Comparison of ENCODE assay signal across 10 cellular contexts in the genomic region with DNA sequence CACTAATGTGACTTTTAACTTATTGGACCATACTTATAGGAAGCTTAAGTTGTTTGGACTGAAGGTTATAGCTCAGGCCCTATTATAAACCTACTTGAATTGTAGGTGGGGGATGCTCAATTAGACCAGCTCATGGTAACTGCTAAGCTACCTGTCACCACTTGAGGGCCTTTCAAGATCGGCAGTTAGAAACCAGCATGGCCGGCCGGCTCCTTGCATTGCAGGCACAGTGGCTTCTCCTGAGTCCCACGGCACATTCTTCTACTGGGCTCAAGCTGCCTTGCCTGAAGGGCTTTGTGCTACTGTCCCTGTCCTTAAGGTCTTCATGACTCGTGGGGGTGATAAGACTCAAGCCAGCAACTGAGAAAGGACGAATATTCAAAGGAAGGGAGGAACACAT.
DNase-seq lines count a peak whose midpoint lies in the region; ATAC-seq and TF ChIP-seq lines count a peak whose summit lies in the region.
"Had no signal": no experiment of that assay in that cellular context is flagged by ENCODE, and none has a peak within 500 bp of the region (broad histone marks: within the 10 kb centered on the region; RNA-seq: fewer than 3 reads in every experiment).

No MANE protein-coding gene starts in this region.

- H3K27ac Mint-ChIP-seq in stimulated activated effector memory CD8-positive, alpha-beta T cell treated with anti-CD3 and anti-CD28 coated beads, Interleukin-12 subunit alpha, Interleukin-12 subunit beta, amount 100 ng/mL, for 72 hours: peak overlapping the region; percentile 65
- no peak overlapping the region for H3K27ac Mint-ChIP-seq in stimulated activated naive CD8-positive, alpha-beta T cell treated with anti-CD3 and anti-CD28 coated beads, Interleukin-15, amount 100 ng/mL, for 72 hours

- no peaks in the 10 kb centered on the region for H3F3A ChIP-seq in SU-DHL-6 (ENCODE audit: insufficient read depth)

- H3K27me3 ChIP-seq in SU-DHL-6 (ENCODE audit: low read length) (no peaks in the 10 kb centered on the region), MG63 (no peaks in the 10 kb centered on the region)
- H3K27me3 ChIP-seq: BLaER1 treated with 17β-estradiol and CSF1 and Interleukin-3, amounts not matched to agents 10 nM and 100 nM had no signal

- peaks cover 26% of the 10 kb centered on the region for H3K36me3 Mint-ChIP-seq in stimulated activated effector memory CD8-positive, alpha-beta T cell treated with anti-CD3 and anti-CD28 coated beads, Interleukin-12 subunit alpha, Interleukin-12 subunit beta, amount 100 ng/mL, for 72 hours

- H3K9ac ChIP-seq in SU-DHL-6 (ENCODE audit: low read length): no peak overlapping the region
- H3K9ac ChIP-seq: BLaER1 treated with 17β-estradiol and CSF1 and Interleukin-3, amounts not matched to agents 10 nM and 100 nM had no signal

- ATAC-seq in left ventricle myocardium superior (peak; percentile 49), HG02973 (IDR thresholded peaks at IDR 0.05; ENCODE audit: unreplicated experiment) (no peak)
- ATAC-seq in stimulated activated effector memory CD8-positive, alpha-beta T cell treated with anti-CD3 and anti-CD28 coated beads, Interleukin-12 subunit alpha, Interleukin-12 subunit beta, amount 100 ng/mL, for 72 hours: no peak
- ATAC-seq in stimulated activated naive CD8-positive, alpha-beta T cell treated with anti-CD3 and anti-CD28 coated beads, Interleukin-15, amount 100 ng/mL, for 72 hours: no peak

- DNase-seq in activated CD8-positive, alpha-beta memory T cell treated with anti-CD3 and anti-CD28 coated beads for 24 hours: peak; percentile 38
- DNase-seq in activated CD8-positive, alpha-beta memory T cell treated with anti-CD3 and anti-CD28 coated beads, Interleukin-2, amount 50 U/mL, for 48 hours: no peak
- DNase-seq in left ventricle myocardium superior: peak; percentile 47
- no peak for DNase-seq in stimulated activated effector memory CD8-positive, alpha-beta T cell treated with anti-CD3 and anti-CD28 coated beads, Interleukin-12 subunit alpha, Interleukin-12 subunit beta, amount 100 ng/mL, for 72 hours (ENCODE audit: low spot score in 2 of 2)
- DNase-seq in stimulated activated naive CD8-positive, alpha-beta T cell treated with anti-CD3 and anti-CD28 coated beads, Interleukin-15, amount 100 ng/mL, for 72 hours: no peak
- no peak for DNase-seq in MG63
- DNase-seq: stimulated activated CD4-positive, alpha-beta T cell treated with anti-CD3 and anti-CD28 coated beads, Interleukin-4, amount 100 ng/mL, for 24 hours had no signal

- no peak overlapping the region for H2AFZ ChIP-seq in SU-DHL-6 (ENCODE audit: low read depth, low read length, severe bottlenecking)

- peaks cover 6% of the 10 kb centered on the region; the same call in 1 of the 2 replicates for H4K20me1 ChIP-seq in SU-DHL-6 (ENCODE audit: low read depth, low read length)

- peaks cover 52% of the 10 kb centered on the region for H3K4me1 Mint-ChIP-seq in stimulated activated effector memory CD8-positive, alpha-beta T cell treated with anti-CD3 and anti-CD28 coated beads, Interleukin-12 subunit alpha, Interleukin-12 subunit beta, amount 100 ng/mL, for 72 hours
- peaks cover 26% of the 10 kb centered on the region for H3K4me1 Mint-ChIP-seq in stimulated activated naive CD8-positive, alpha-beta T cell treated with anti-CD3 and anti-CD28 coated beads, Interleukin-15, amount 100 ng/mL, for 72 hours

- no peaks in the 10 kb centered on the region for H3K27me3 Mint-ChIP-seq in stimulated activated naive CD8-positive, alpha-beta T cell treated with anti-CD3 and anti-CD28 coated beads, Interleukin-15, amount 100 ng/mL, for 72 hours

- no peak overlapping the region for H3K27ac ChIP-seq in SU-DHL-6 (ENCODE audit: low read depth, low read length)
- H3K27ac ChIP-seq: BLaER1 treated with 17β-estradiol and CSF1 and Interleukin-3, amounts not matched to agents 10 nM and 100 nM had no signal

- H3K79me2 ChIP-seq in SU-DHL-6 (ENCODE audit: insufficient read depth, low read length): peaks cover 53% of the 10 kb centered on the region

- H3K36me3 ChIP-seq in SU-DHL-6 (ENCODE audit: low read length): peaks cover 27% of the 10 kb centered on the region
- H3K36me3 ChIP-seq in MG63: no peaks in the 10 kb centered on the region; the same call in 1 of the 2 replicates

- peaks cover 19% of the 10 kb centered on the region for H3K9me3 Mint-ChIP-seq in stimulated activated effector memory CD8-positive, alpha-beta T cell treated with anti-CD3 and anti-CD28 coated beads, Interleukin-12 subunit alpha, Interleukin-12 subunit beta, amount 100 ng/mL, for 72 hours
- peaks cover 25 to 29% of the 10 kb centered on the region in 2 donors for H3K9me3 Mint-ChIP-seq in stimulated activated naive CD8-positive, alpha-beta T cell treated with anti-CD3 and anti-CD28 coated beads, Interleukin-15, amount 100 ng/mL, for 72 hours

- H3K9me2 ChIP-seq in SU-DHL-6 (replicated peaks; ENCODE audit: insufficient read depth, low read length): no peaks in the 10 kb centered on the region

- H3K4me2 ChIP-seq in SU-DHL-6 (ENCODE audit: low read depth, low read length, poor library complexity, severe bottlenecking): no peak overlapping the region
- H3K4me2 ChIP-seq: BLaER1 treated with 17β-estradiol and CSF1 and Interleukin-3, amounts not matched to agents 10 nM and 100 nM had no signal

- H3K9me3 ChIP-seq in SU-DHL-6 (ENCODE audit: insufficient read depth, low read length) (peaks cover 15% of the 10 kb centered on the region; the same call in 1 of the 2 replicates), MG63 (peaks cover 31% of the 10 kb centered on the region)

- H3K4me3 ChIP-seq in SU-DHL-6 (ENCODE audit: insufficient read depth, low read length, poor library complexity, severe bottlenecking) (no peak overlapping the region), MG63 (no peak overlapping the region)

- peak; percentile 13 for TF ChIP-seq CTCF in SU-DHL-6 (IDR thresholded peaks at IDR 0.05; ENCODE audit: insufficient read depth, low read length, poor library complexity, severe bottlenecking)

- intact Hi-C loops in left ventricle myocardium superior (cut with micrococcal nuclease): no loop called here

- no peak overlapping the region for H3K4me3 Mint-ChIP-seq in stimulated activated effector memory CD8-positive, alpha-beta T cell treated with anti-CD3 and anti-CD28 coated beads, Interleukin-12 subunit alpha, Interleukin-12 subunit beta, amount 100 ng/mL, for 72 hours
- no peak overlapping the region for H3K4me3 Mint-ChIP-seq in stimulated activated naive CD8-positive, alpha-beta T cell treated with anti-CD3 and anti-CD28 coated beads, Interleukin-15, amount 100 ng/mL, for 72 hours

Comparison
In these comparisons a context has a peak if more than half of its experiments do, and no peak if none do; other contexts are left out.
1. DNase-seq: peak in activated CD8-positive, alpha-beta memory T cell treated with anti-CD3 and anti-CD28 coated beads for 24 hours (single experiment) and left ventricle myocardium superior (single experiment); none in activated CD8-positive, alpha-beta memory T cell treated with anti-CD3 and anti-CD28 coated beads, Interleukin-2, amount 50 U/mL, for 48 hours (single experiment), stimulated activated effector memory CD8-positive, alpha-beta T cell treated with anti-CD3 and anti-CD28 coated beads, Interleukin-12 subunit alpha, Interleukin-12 subunit beta, amount 100 ng/mL, for 72 hours (0 of 2), stimulated activated naive CD8-positive, alpha-beta T cell treated with anti-CD3 and anti-CD28 coated beads, Interleukin-15, amount 100 ng/mL, for 72 hours (0 of 2) and MG63 (single experiment).